ENCODE assay signal across 9 cellular contexts in genomic region chr11:108666373-108666772, GRCh38. TPM values are rescaled to one million over a fixed set of nuclear protein-coding genes. Genes with fewer than 3 reads are reported as not detected.
A peak's percentile ranks its signal among the peaks of the same experiment; 100 is the strongest.
DNase-seq lines count a peak whose midpoint lies in the region; ATAC-seq and TF ChIP-seq lines count a peak whose summit lies in the region.
"Had no signal": no experiment of that assay in that cellular context is flagged by ENCODE, and none has a peak within 500 bp of the region (broad histone marks: within the 10 kb centered on the region; RNA-seq: fewer than 3 reads in every experiment).

No MANE protein-coding gene starts in this region.

- no peak overlapping the region for H3K27ac ChIP-seq in OCI-LY1 (ENCODE audit: low read depth, low read length, poor library complexity, severe bottlenecking)
- no peak overlapping the region for H3K27ac ChIP-seq in smooth muscle cell (ENCODE audit: low read depth)
- H3K27ac ChIP-seq in sigmoid colon, result no peak overlapping the region

- H3F3A ChIP-seq in OCI-LY1 (ENCODE audit: insufficient read depth, low read length), result no peaks in the 10 kb centered on the region
- H3F3A ChIP-seq in smooth muscle cell (ENCODE audit: low read depth), result no peaks in the 10 kb centered on the region

- ATAC-seq in effector memory CD8-positive, alpha-beta T cell (replicated peaks), result no peak
- no peak for ATAC-seq in HG02981 (IDR thresholded peaks at IDR 0.05; ENCODE audit: unreplicated experiment)

- H3K27me3 ChIP-seq in OCI-LY1 (ENCODE audit: insufficient read depth, low read length) (no peaks in the 10 kb centered on the region), smooth muscle cell (ENCODE audit: low read depth) (no peaks in the 10 kb centered on the region), sigmoid colon (no peaks in the 10 kb centered on the region)

- H3K9me3 ChIP-seq in OCI-LY1 (ENCODE audit: low read length) (no peaks in the 10 kb centered on the region), smooth muscle cell (replicated peaks; ENCODE audit: low read depth) (no peaks in the 10 kb centered on the region), sigmoid colon (no peaks in the 10 kb centered on the region)

- H4K20me1 ChIP-seq in OCI-LY1 (ENCODE audit: insufficient read depth, low read length) (no peaks in the 10 kb centered on the region), smooth muscle cell (ENCODE audit: low read depth) (no peaks in the 10 kb centered on the region)

- TF ChIP-seq POLR2A in sigmoid colon (IDR thresholded peaks at IDR 0.05), result no peak

- peaks cover 52% of the 10 kb centered on the region for H3K4me1 ChIP-seq in OCI-LY1 (ENCODE audit: insufficient read depth, low read length, severe bottlenecking)
- peaks cover 3% of the 10 kb centered on the region for H3K4me1 ChIP-seq in smooth muscle cell (ENCODE audit: low read depth)
- H3K4me1 ChIP-seq in sigmoid colon, result peaks cover 0 to 29% (median 26%) of the 10 kb centered on the region in 4 donors

- H3K4me3 ChIP-seq in OCI-LY1 (ENCODE audit: low read depth, low read length, poor library complexity, severe bottlenecking) (peak overlapping the region; percentile 77), smooth muscle cell (no peak overlapping the region), sigmoid colon (no peak overlapping the region)

- peaks cover 55% of the 10 kb centered on the region for H3K4me1 Mint-ChIP-seq in activated T-cell treated with anti-CD3 and anti-CD28 coated beads, Interleukin-2, amount 50 U/mL, for 24 hours (ENCODE audit: low read depth)
- peaks cover 42 to 54% of the 10 kb centered on the region in 2 donors for H3K4me1 Mint-ChIP-seq in effector memory CD8-positive, alpha-beta T cell (ENCODE audit: low read depth in 2 of 2)

- DNase-seq in activated T-cell treated with anti-CD3 and anti-CD28 coated beads, Interleukin-2, amount 50 U/mL, for 24 hours, result no peak
- DNase-seq in activated T-cell treated with anti-CD3 and anti-CD28 coated beads for 4 hours (no peak), smooth muscle cell (lab: John Stamatoyannopoulos, UW; ENCODE audit: unreplicated experiment) (no peak), sigmoid colon (no peak), NCI-H446 treated with DMSO at 0.1 percent for 48 hours (lab: John Stamatoyannopoulos, UW) (no peak)
- DNase-seq in effector memory CD8-positive, alpha-beta T cell, result no peak
- DNase-seq: NCI-H1105 treated with DMSO at 0.1 percent for 48 hours had no signal

- H2AFZ ChIP-seq in OCI-LY1 (ENCODE audit: low read length), result no peak overlapping the region
- H2AFZ ChIP-seq in smooth muscle cell (ENCODE audit: low read depth), result no peak overlapping the region

- H3K79me2 ChIP-seq in OCI-LY1 (ENCODE audit: insufficient read depth, low read length) (peaks cover 62% of the 10 kb centered on the region), smooth muscle cell (ENCODE audit: low read depth) (peaks cover 42% of the 10 kb centered on the region)

- H3K27ac Mint-ChIP-seq in activated T-cell treated with anti-CD3 and anti-CD28 coated beads, Interleukin-2, amount 50 U/mL, for 24 hours, result peak overlapping the region; percentile 99
- H3K27ac Mint-ChIP-seq in effector memory CD8-positive, alpha-beta T cell, result peak overlapping the region in 1 of 2 donors; percentile 99

- TF ChIP-seq EP300 in sigmoid colon (IDR thresholded peaks at IDR 0.05), result no peak

- intact Hi-C loops in sigmoid colon (cut with DNase I), result loop anchor here (5.0 to 10.0 kb wide), 3 partner anchors 444 to 662 kb away; partner anchors contain the start of genes ACAT1, ATM, CUL5 and NPAT

- peaks cover 60% of the 10 kb centered on the region for H3K36me3 Mint-ChIP-seq in activated T-cell treated with anti-CD3 and anti-CD28 coated beads, Interleukin-2, amount 50 U/mL, for 24 hours (ENCODE audit: low read depth)
- H3K36me3 Mint-ChIP-seq in effector memory CD8-positive, alpha-beta T cell (ENCODE audit: insufficient read depth), result peaks cover 20% of the 10 kb centered on the region

- 90% methylated on average over 7 of the region's 7 CpGs for WGBS in smooth muscle cell (ENCODE audit: low lambda C conversion rate)
- 95 to 96% methylated on average over 7 of the region's 7 CpGs for WGBS in sigmoid colon, 2 donors

- TF ChIP-seq CTCF in OCI-LY1 (IDR thresholded peaks at IDR 0.05; ENCODE audit: low read length) (no peak), smooth muscle cell (IDR thresholded peaks at IDR 0.05; ENCODE audit: borderline replicate concordance, insufficient read depth, poor library complexity, severe bottlenecking) (no peak), sigmoid colon (IDR thresholded peaks at IDR 0.05) (no peak)

- peak overlapping the region; percentile 71 for H3K4me2 ChIP-seq in OCI-LY1 (ENCODE audit: low read length)
- H3K4me2 ChIP-seq in smooth muscle cell, result peak overlapping the region; percentile 93

- H3K36me3 ChIP-seq in OCI-LY1 (ENCODE audit: insufficient read depth, low read length) (peaks cover 32% of the 10 kb centered on the region), smooth muscle cell (ENCODE audit: low read depth) (no peaks in the 10 kb centered on the region), sigmoid colon (no peaks in the 10 kb centered on the region)

- no peaks in the 10 kb centered on the region for H3K9me2 ChIP-seq in OCI-LY1 (ENCODE audit: low read depth, low read length)

- H3K4me3 Mint-ChIP-seq in activated T-cell treated with anti-CD3 and anti-CD28 coated beads, Interleukin-2, amount 50 U/mL, for 24 hours, result peak overlapping the region; percentile 100
- peak overlapping the region; percentile 98 to 100 for H3K4me3 Mint-ChIP-seq in effector memory CD8-positive, alpha-beta T cell

- H3K9me3 Mint-ChIP-seq in activated T-cell treated with anti-CD3 and anti-CD28 coated beads, Interleukin-2, amount 50 U/mL, for 24 hours, result no peaks in the 10 kb centered on the region
- no peaks in the 10 kb centered on the region for H3K9me3 Mint-ChIP-seq in effector memory CD8-positive, alpha-beta T cell

- H3K27me3 Mint-ChIP-seq in activated T-cell treated with anti-CD3 and anti-CD28 coated beads, Interleukin-2, amount 50 U/mL, for 24 hours, result no peaks in the 10 kb centered on the region
- no peaks in the 10 kb centered on the region for H3K27me3 Mint-ChIP-seq in effector memory CD8-positive, alpha-beta T cell

- peak overlapping the region; percentile 77; the same call in 1 of the 2 replicates for H3K9ac ChIP-seq in OCI-LY1 (ENCODE audit: low read length)
- no peak overlapping the region for H3K9ac ChIP-seq in smooth muscle cell (ENCODE audit: low read depth)

RNA-seq across cellular contexts. Expression of gene DDX10, which starts 1.5 kb away (rescaled TPM):
- total RNA-seq in smooth muscle cell, result 15.7 and 20.5 TPM in 2 replicates
- polyA plus RNA-seq in smooth muscle cell, result 7.3 and 10.7 TPM in 2 replicates
- total RNA-seq in sigmoid colon, result 10 to 100 TPM; 12.8 to 41.0 (median 26.7) TPM
- polyA plus RNA-seq in sigmoid colon, result 10 to 100 TPM; 12.0 to 18.2 (median 12.0) TPM
